ENCODE assay signal across 8 cellular contexts in genomic region chr2:144449028-144449406, GRCh38.
DNase-seq lines count a peak whose midpoint lies in the region; ATAC-seq and TF ChIP-seq lines count a peak whose summit lies in the region.

No MANE protein-coding gene starts in this region.

- no peaks in the 10 kb centered on the region for H3K27me3 ChIP-seq in MG63

- H3K9me3 ChIP-seq in MG63 = 0 out of 2 replicates have a peak, but pooled peaks cover 3% of the 10 kb centered on the region

- no peak overlapping the region for H3K4me3 ChIP-seq in fibroblast of the aortic adventitia (ENCODE audit: low read depth, low read length)
- H3K4me3 ChIP-seq in MG63 = no peak overlapping the region

- DNase-seq in HuH-7 (ENCODE audit: low spot score) (peak; percentile 20), fibroblast of the aortic adventitia (ENCODE audit: low read depth) (no peak), renal cortical epithelial cell (ENCODE audit: low read depth) (peak; percentile 45), GM19240 (ENCODE audit: insufficient read length, low spot score) (no peak), MG63 (no peak)

- TF ChIP-seq CTCF in GM12872 (IDR thresholded peaks at IDR 0.05; ENCODE audit: insufficient read depth, low read depth, low read length) (peak; percentile 55; the same call in 2 of the 3 replicates), fibroblast of the aortic adventitia (IDR thresholded peaks at IDR 0.05; ENCODE audit: insufficient read depth, low read length) (peak; percentile 38)

- H3K36me3 ChIP-seq in MG63 = peaks cover 4% of the 10 kb centered on the region

- ATAC-seq in HG03469 (IDR thresholded peaks at IDR 0.05; ENCODE audit: unreplicated experiment) (no peak), HG02973 (IDR thresholded peaks at IDR 0.05; ENCODE audit: unreplicated experiment) (no peak)

Comparison
In these comparisons a context has a peak if more than half of its experiments do, and no peak if none do; other contexts are left out.
1. DNase-seq: peak in HuH-7 (single experiment) and renal cortical epithelial cell (single experiment); none in fibroblast of the aortic adventitia (single experiment), GM19240 (single experiment) and MG63 (single experiment).